ENCODE assay signal across 20 cellular contexts in genomic region chr18:47574966-47575365, GRCh38.
"Had no signal": no experiment of that assay in that cellular context is flagged by ENCODE, and none has a peak within 500 bp of the region (broad histone marks: within the 10 kb centered on the region; RNA-seq: fewer than 3 reads in every experiment).

No MANE protein-coding gene starts in this region.

- H3K9me3 Mint-ChIP-seq: activated naive CD8-positive, alpha-beta T cell treated with anti-CD3 and anti-CD28 coated beads for 36 hours; activated T-cell treated with anti-CD3 and anti-CD28 coated beads, Interleukin-2, amount 50 U/mL, for 4 hours; central memory CD8-positive, alpha-beta T cell; stimulated activated naive CD8-positive, alpha-beta T cell treated with anti-CD3 and anti-CD28 coated beads, Interleukin-15, Interleukin-2, amounts not matched to agents 100 ng/mL and 50 ng/mL, for 24 hours had no signal

- H3K4me1 Mint-ChIP-seq: activated naive CD8-positive, alpha-beta T cell treated with anti-CD3 and anti-CD28 coated beads for 36 hours; central memory CD8-positive, alpha-beta T cell; immature natural killer cell; naive thymus-derived CD8-positive, alpha-beta T cell had no signal

- H3K36me3 ChIP-seq: breast epithelium, left ventricle myocardium inferior, thyroid gland, upper lobe of right lung had no signal

- H3K27ac ChIP-seq: breast epithelium, foreskin keratinocyte, left ventricle myocardium inferior, thyroid gland, upper lobe of right lung had no signal

- H3K27ac Mint-ChIP-seq: activated naive CD8-positive, alpha-beta T cell treated with anti-CD3 and anti-CD28 coated beads for 36 hours; immature natural killer cell; naive thymus-derived CD8-positive, alpha-beta T cell; stimulated activated naive CD8-positive, alpha-beta T cell treated with anti-CD3 and anti-CD28 coated beads, Interleukin-15, Interleukin-2, amounts not matched to agents 100 ng/mL and 50 ng/mL, for 24 hours had no signal

- H3K27me3 ChIP-seq: foreskin keratinocyte, thyroid gland, upper lobe of right lung had no signal

- H3K36me3 Mint-ChIP-seq: activated naive CD8-positive, alpha-beta T cell treated with anti-CD3 and anti-CD28 coated beads for 36 hours; immature natural killer cell; naive thymus-derived CD8-positive, alpha-beta T cell had no signal

- H3K4me3 ChIP-seq: breast epithelium, left ventricle myocardium inferior, thyroid gland, upper lobe of right lung had no signal

- H3K4me1 ChIP-seq: breast epithelium, foreskin keratinocyte, left ventricle myocardium inferior, upper lobe of right lung had no signal

- ATAC-seq: activated T-cell treated with anti-CD3 and anti-CD28 coated beads, Interleukin-2, amount 50 U/mL, for 4 hours; foreskin keratinocyte; naive thymus-derived CD8-positive, alpha-beta T cell; upper lobe of right lung had no signal

- H3K4me3 Mint-ChIP-seq: activated naive CD8-positive, alpha-beta T cell treated with anti-CD3 and anti-CD28 coated beads for 36 hours; activated T-cell treated with anti-CD3 and anti-CD28 coated beads, Interleukin-2, amount 50 U/mL, for 4 hours; central memory CD8-positive, alpha-beta T cell; immature natural killer cell; naive thymus-derived CD8-positive, alpha-beta T cell; stimulated activated naive CD8-positive, alpha-beta T cell treated with anti-CD3 and anti-CD28 coated beads, Interleukin-15, Interleukin-2, amounts not matched to agents 100 ng/mL and 50 ng/mL, for 24 hours had no signal

- DNase-seq: activated CD4-positive, alpha-beta T cell treated with anti-CD3 and anti-CD28 coated beads for 4 hours; activated CD4-positive, alpha-beta T cell treated with anti-CD3 and anti-CD28 coated beads, Interleukin-2, amount 50 U/mL, for 48 hours; activated CD4-positive, CD25-positive, alpha-beta regulatory T cell; activated CD8-positive, alpha-beta memory T cell treated with anti-CD3 and anti-CD28 coated beads, Interleukin-2, amount 50 U/mL, for 48 hours; activated naive CD4-positive, alpha-beta T cell treated with Interleukin-2 at 50 U/mL for 16 hours; activated naive CD8-positive, alpha-beta T cell treated with anti-CD3 and anti-CD28 coated beads for 36 hours; activated T-cell treated with anti-CD3 and anti-CD28 coated beads, Interleukin-2, amount 50 U/mL, for 4 hours; amniotic stem cell; effector memory CD4-positive, alpha-beta T cell; foreskin keratinocyte; immature natural killer cell; kidney glomerular epithelial cell; left ventricle myocardium inferior; naive thymus-derived CD8-positive, alpha-beta T cell; stimulated activated CD4-positive, alpha-beta T cell treated with anti-CD3 and anti-CD28 coated beads, Interleukin-4, amount 100 ng/mL, for 24 hours; thyroid gland; upper lobe of right lung had no signal
